ENCODE assay signal across 9 cellular contexts in the genomic region with DNA sequence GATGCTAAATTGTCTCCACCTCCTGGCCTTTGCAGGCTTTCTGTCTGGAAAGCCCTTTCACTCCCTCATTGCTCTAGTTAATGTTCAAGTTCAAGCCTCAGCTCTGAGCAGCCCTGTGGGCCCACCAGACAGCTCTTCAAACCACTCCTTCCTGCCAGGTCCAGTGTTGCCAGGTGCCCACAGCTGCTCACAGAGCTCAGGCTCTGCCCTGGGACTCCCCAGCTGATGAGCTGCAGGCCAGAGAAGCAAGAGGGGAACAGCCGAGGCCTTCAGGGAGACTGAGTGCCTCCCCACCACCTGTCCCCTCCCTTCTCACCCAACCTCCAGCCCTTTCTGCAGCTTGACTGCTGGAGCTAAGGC. TPM values are rescaled to one million over a fixed set of nuclear protein-coding genes. Genes with fewer than 3 reads are reported as not detected.
A peak's percentile ranks its signal among the peaks of the same experiment; 100 is the strongest.
DNase-seq lines count a peak whose midpoint lies in the region; ATAC-seq and TF ChIP-seq lines count a peak whose summit lies in the region.
"Had no signal": no experiment of that assay in that cellular context is flagged by ENCODE, and none has a peak within 500 bp of the region (broad histone marks: within the 10 kb centered on the region; RNA-seq: fewer than 3 reads in every experiment).

No MANE protein-coding gene starts in this region.

- peaks cover 7% of the 10 kb centered on the region for H3K4me1 ChIP-seq in SJCRH30
- peaks cover 33% of the 10 kb centered on the region for H3K4me1 ChIP-seq in hepatocyte (ENCODE audit: insufficient read depth)

- no peaks in the 10 kb centered on the region for H4K20me1 ChIP-seq in hepatocyte (ENCODE audit: insufficient read depth, poor library complexity, severe bottlenecking)

- no peak for TF ChIP-seq CTCF in natural killer cell (IDR thresholded peaks at IDR 0.05)
- TF ChIP-seq CTCF in hepatocyte (IDR thresholded peaks at IDR 0.05; ENCODE audit: poor library complexity) = no peak
- no peak for TF ChIP-seq CTCF in CD4-positive, alpha-beta T cell (IDR thresholded peaks at IDR 0.05)

- no peak for DNase-seq in natural killer cell treated with Interleukin-12 subunit alpha and Interleukin-12 subunit beta and Interleukin-15 and Interleukin-18, amount 100 ng/mL, for 72 hours (ENCODE audit: low spot score)
- DNase-seq in natural killer cell = no peak
- DNase-seq in SJCRH30 = peak; percentile 84
- DNase-seq in hepatocyte (ENCODE audit: low spot score) = no peak
- DNase-seq in CD4-positive, alpha-beta T cell = no peak
- no peak for DNase-seq in activated effector memory CD4-positive, alpha-beta T cell treated with anti-CD3 and anti-CD28 coated beads, Interleukin-2, amount 50 U/mL, for 16 hours
- DNase-seq in NCI-H2196 treated with DMSO at 0.1 percent for 48 hours (lab: John Stamatoyannopoulos, UW; ENCODE audit: unreplicated experiment) = no peak

- intact Hi-C loops in natural killer cell (cut with micrococcal nuclease) = no loop called here
- intact Hi-C loops in CD4-positive, alpha-beta T cell (cut with DNase I, micrococcal nuclease) = loop anchor here in 1 of 2 experiments (5.0 kb wide), 1 partner anchor 90 kb away; no protein-coding TSS in a partner anchor

- no peaks in the 10 kb centered on the region; the same call in 1 of the 2 replicates for H3K36me3 ChIP-seq in SJCRH30
- no peaks in the 10 kb centered on the region for H3K36me3 ChIP-seq in hepatocyte (replicated peaks; ENCODE audit: insufficient read depth, low read depth)

- peak overlapping the region; percentile 28 to 69 for H3K27ac Mint-ChIP-seq in natural killer cell treated with Interleukin-12 subunit alpha and Interleukin-12 subunit beta and Interleukin-15 and Interleukin-18, amount 100 ng/mL, for 72 hours
- peak overlapping the region in 1 of 2 donors; percentile 82 for H3K27ac Mint-ChIP-seq in natural killer cell
- no peak overlapping the region for H3K27ac Mint-ChIP-seq in CD4-positive, alpha-beta T cell

- POLR2A ChIA-PET in CD4-positive, alpha-beta T cell (lab: Charles Lee) = no interaction called here

- no peaks in the 10 kb centered on the region for H3K27me3 ChIP-seq in SJCRH30
- no peaks in the 10 kb centered on the region for H3K27me3 ChIP-seq in hepatocyte
- no peaks in the 10 kb centered on the region for H3K27me3 ChIP-seq in CD4-positive, alpha-beta T cell (ENCODE audit: control insufficient read depth, insufficient read depth, low read length)

- H3K4me3 ChIP-seq in SJCRH30 (no peak overlapping the region), hepatocyte (no peak overlapping the region)

- WGBS in hepatocyte (ENCODE audit: low lambda C conversion rate, missing lambda C conversion rate) = 62% methylated on average over 1 of the region's 1 CpG

- peak overlapping the region; percentile 100 for H3K4me2 ChIP-seq in hepatocyte

- peak in 1 of 2 donors; percentile 1 for ATAC-seq in natural killer cell treated with Interleukin-12 subunit alpha and Interleukin-12 subunit beta and Interleukin-15 and Interleukin-18, amount 100 ng/mL, for 72 hours
- ATAC-seq in natural killer cell = no peak
- no peak for ATAC-seq in CD4-positive, alpha-beta T cell (ENCODE audit: poor library complexity)
- no peak for ATAC-seq in HG03280 (IDR thresholded peaks at IDR 0.05; ENCODE audit: unreplicated experiment)

- H3K27ac ChIP-seq in SJCRH30 (peak overlapping the region; percentile 48), hepatocyte (peak overlapping the region; percentile 76)
- no peak overlapping the region for H3K27ac ChIP-seq in CD4-positive, alpha-beta T cell (ENCODE audit: low read depth, low read length)

- H3K9me3 Mint-ChIP-seq in natural killer cell treated with Interleukin-12 subunit alpha and Interleukin-12 subunit beta and Interleukin-15 and Interleukin-18, amount 100 ng/mL, for 72 hours = no peaks in the 10 kb centered on the region
- no peaks in the 10 kb centered on the region for H3K9me3 Mint-ChIP-seq in natural killer cell
- no peaks in the 10 kb centered on the region for H3K9me3 Mint-ChIP-seq in CD4-positive, alpha-beta T cell

- H3K4me3 Mint-ChIP-seq in natural killer cell treated with Interleukin-12 subunit alpha and Interleukin-12 subunit beta and Interleukin-15 and Interleukin-18, amount 100 ng/mL, for 72 hours = no peak overlapping the region
- H3K4me3 Mint-ChIP-seq in natural killer cell = no peak overlapping the region
- no peak overlapping the region for H3K4me3 Mint-ChIP-seq in CD4-positive, alpha-beta T cell

- CTCF ChIA-PET in CD4-positive, alpha-beta T cell (lab: Charles Lee) = no interaction called here

- no peaks in the 10 kb centered on the region for H3K36me3 Mint-ChIP-seq in natural killer cell treated with Interleukin-12 subunit alpha and Interleukin-12 subunit beta and Interleukin-15 and Interleukin-18, amount 100 ng/mL, for 72 hours
- H3K36me3 Mint-ChIP-seq in natural killer cell = no peaks in the 10 kb centered on the region
- H3K36me3 Mint-ChIP-seq in CD4-positive, alpha-beta T cell (ENCODE audit: low read depth) = peaks cover 17% of the 10 kb centered on the region

- H3K9me3 ChIP-seq in SJCRH30 (replicated peaks) (no peaks in the 10 kb centered on the region), hepatocyte (ENCODE audit: low read depth) (no peaks in the 10 kb centered on the region)
- H3K9me3 ChIP-seq in CD4-positive, alpha-beta T cell (ENCODE audit: control insufficient read depth, low read length) = no peaks in the 10 kb centered on the region

- peaks cover 7 to 12% of the 10 kb centered on the region in 2 donors for H3K4me1 Mint-ChIP-seq in natural killer cell treated with Interleukin-12 subunit alpha and Interleukin-12 subunit beta and Interleukin-15 and Interleukin-18, amount 100 ng/mL, for 72 hours (ENCODE audit: low read depth in 2 of 2)
- H3K4me1 Mint-ChIP-seq in natural killer cell = peaks cover 0 to 47% of the 10 kb centered on the region in 2 donors
- H3K4me1 Mint-ChIP-seq in CD4-positive, alpha-beta T cell (ENCODE audit: low read depth) = peaks cover 34% of the 10 kb centered on the region

- H3K79me2 ChIP-seq in hepatocyte = peaks cover 14% of the 10 kb centered on the region

- no peaks in the 10 kb centered on the region for H3K27me3 Mint-ChIP-seq in natural killer cell treated with Interleukin-12 subunit alpha and Interleukin-12 subunit beta and Interleukin-15 and Interleukin-18, amount 100 ng/mL, for 72 hours
- H3K27me3 Mint-ChIP-seq in natural killer cell (ENCODE audit: low read depth in 2 of 2) = no peaks in the 10 kb centered on the region
- no peaks in the 10 kb centered on the region for H3K27me3 Mint-ChIP-seq in CD4-positive, alpha-beta T cell

- H2AFZ ChIP-seq in hepatocyte = no peak overlapping the region

- no peaks in the 10 kb centered on the region for H3K9me2 ChIP-seq in hepatocyte (replicated peaks; ENCODE audit: insufficient read depth)

RNA-seq across cellular contexts. Expression of a gene that starts 1.3 kb away (rescaled TPM):
- total RNA-seq in natural killer cell treated with Interleukin-12 subunit alpha and Interleukin-12 subunit beta and Interleukin-15 and Interleukin-18, amount 100 ng/mL, for 72 hours = 1 to 10 TPM; 1.9 to 2.7 TPM
- total RNA-seq in natural killer cell (1 to 10 TPM; 2.1 to 3.0 (median 3.0) TPM), hepatocyte (12.3 and 14.2 TPM in 2 replicates)
- total RNA-seq in SJCRH30 (2014; rRNA removed; shearing (Covaris generic)) = 3.5 and 4.0 TPM in 2 replicates
- 4.7 and 7.0 TPM in 2 replicates for polyA plus RNA-seq in hepatocyte
- under 1 TPM; 0.47 to 0.80 TPM for total RNA-seq in CD4-positive, alpha-beta T cell

RNA-seq across cellular contexts. Expression of a gene that starts 33.1 kb away (rescaled TPM):
- not detected for total RNA-seq in natural killer cell treated with Interleukin-12 subunit alpha and Interleukin-12 subunit beta and Interleukin-15 and Interleukin-18, amount 100 ng/mL, for 72 hours
- total RNA-seq in natural killer cell (not detected), hepatocyte (not detected in 2 replicates)
- 0.59 and 0.71 TPM in 2 replicates for total RNA-seq in SJCRH30 (2014; rRNA removed; shearing (Covaris generic))
- not detected in 2 replicates for polyA plus RNA-seq in hepatocyte
- total RNA-seq in CD4-positive, alpha-beta T cell = not detected
- total RNA-seq: kidney epithelial cell had no signal

RNA-seq across cellular contexts. Expression of a gene that starts 50.4 kb away (rescaled TPM):
- not detected for total RNA-seq in natural killer cell treated with Interleukin-12 subunit alpha and Interleukin-12 subunit beta and Interleukin-15 and Interleukin-18, amount 100 ng/mL, for 72 hours
- total RNA-seq in natural killer cell = not detected
- total RNA-seq in SJCRH30 (2014; rRNA removed; shearing (Covaris generic)) = not detected in 2 replicates
- total RNA-seq in hepatocyte = not detected in 2 replicates
- not detected in 2 replicates for polyA plus RNA-seq in hepatocyte
- total RNA-seq in CD4-positive, alpha-beta T cell = not detected
- total RNA-seq: kidney epithelial cell had no signal

RNA-seq across cellular contexts. Expression of a gene that starts 51.7 kb away (rescaled TPM):
- total RNA-seq in natural killer cell treated with Interleukin-12 subunit alpha and Interleukin-12 subunit beta and Interleukin-15 and Interleukin-18, amount 100 ng/mL, for 72 hours = 100 to 1,000 TPM in 1 of 2 donors, 10 to 100 TPM in 1; 85.4 to 145 TPM
- total RNA-seq in natural killer cell (100 to 1,000 TPM; 212 to 252 (median 217) TPM), hepatocyte (74.3 and 78.9 TPM in 2 replicates)
- total RNA-seq in SJCRH30 (2014; rRNA removed; shearing (Covaris generic)) = 25.9 and 40.6 TPM in 2 replicates
- 36.8 and 66.2 TPM in 2 replicates for polyA plus RNA-seq in hepatocyte
- total RNA-seq in CD4-positive, alpha-beta T cell = 100 to 1,000 TPM; 236 to 249 TPM

Comparison
In these comparisons a context has a peak if more than half of its experiments do, and no peak if none do; other contexts are left out.
1. DNase-seq: peak in SJCRH30 (2 of 2); none in natural killer cell treated with Interleukin-12 subunit alpha and Interleukin-12 subunit beta and Interleukin-15 and Interleukin-18, amount 100 ng/mL, for 72 hours (single experiment), natural killer cell (single experiment), hepatocyte (single experiment), CD4-positive, alpha-beta T cell (0 of 10), activated effector memory CD4-positive, alpha-beta T cell treated with anti-CD3 and anti-CD28 coated beads, Interleukin-2, amount 50 U/mL, for 16 hours (single experiment) and NCI-H2196 treated with DMSO at 0.1 percent for 48 hours (single experiment).